ENCODE assay signal across 18 cellular contexts in the genomic region with DNA sequence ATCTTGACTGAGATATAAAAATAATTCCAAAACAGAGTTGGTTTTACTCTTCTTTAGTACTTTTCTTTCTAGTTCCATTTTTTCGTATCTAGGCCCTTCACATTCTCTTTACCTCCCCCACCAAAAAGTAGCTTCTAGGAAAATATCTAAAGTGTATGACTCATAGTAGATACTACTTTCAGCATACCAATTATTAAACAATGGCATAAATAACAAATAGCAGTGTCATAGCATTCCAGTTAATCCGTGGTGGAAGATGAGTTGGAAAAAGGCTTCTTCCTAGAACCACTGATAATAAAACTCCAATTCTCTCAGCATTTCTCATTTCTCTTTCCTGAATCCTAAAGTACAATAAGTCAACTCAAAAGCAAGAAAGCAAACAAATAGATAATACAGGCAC.
DNase-seq lines count a peak whose midpoint lies in the region; ATAC-seq and TF ChIP-seq lines count a peak whose summit lies in the region.
"Had no signal": no experiment of that assay in that cellular context is flagged by ENCODE, and none has a peak within 500 bp of the region (broad histone marks: within the 10 kb centered on the region; RNA-seq: fewer than 3 reads in every experiment).

No MANE protein-coding gene starts in this region.

- DNase-seq in DMS53 (lab: John Stamatoyannopoulos, UW) (peak; percentile 49), LHCN-M2 (ENCODE audit: low read depth) (peak; percentile 49), cardiac fibroblast (ENCODE audit: low read depth in 2 of 2) (peak; percentile 59 to 67), nephron progenitor cell (no peak), activated gamma-delta T cell treated with Interleukin-2 at 50 U/mL for 16 hours (no peak)
- DNase-seq in activated CD8-positive, alpha-beta T cell treated with anti-CD3 and anti-CD28 coated beads, Interleukin-2, amount 10 ng/mL, durations not matched to agents 7 days and 5 days, result no peak
- no peak for DNase-seq in stimulated activated CD8-positive, alpha-beta memory T cell treated with anti-CD3 and anti-CD28 coated beads, Interleukin-4, amount 100 ng/mL, for 48 hours
- DNase-seq: activated CD4-positive, CD25-positive, alpha-beta regulatory T cell; activated T-cell treated with anti-CD3 and anti-CD28 coated beads, Interleukin-2, amount 50 U/mL, for 48 hours; BE2C; caudate nucleus; GDM1; MG63; SIG-M5 had no signal

- no peak overlapping the region for H3K4me3 ChIP-seq in cardiac fibroblast (replicated peaks in 1 of 2; ENCODE audit: low read depth in 2 of 2, low read length in 2 of 2)
- H3K4me3 ChIP-seq: MG63 had no signal

- CTCF ChIA-PET in activated CD8-positive, alpha-beta T cell treated with anti-CD3 and anti-CD28 coated beads, Interleukin-2, amount 10 ng/mL, durations not matched to agents 7 days and 5 days (lab: Charles Lee), result no interaction called here

- H3K4me1 Mint-ChIP-seq in nephron progenitor cell, result peaks cover 34% of the 10 kb centered on the region
- H3K4me1 Mint-ChIP-seq in activated CD8-positive, alpha-beta T cell treated with anti-CD3 and anti-CD28 coated beads, Interleukin-2, amount 10 ng/mL, durations not matched to agents 7 days and 5 days (ENCODE audit: low read depth), result no peaks in the 10 kb centered on the region

- no peaks in the 10 kb centered on the region for H3K9me3 Mint-ChIP-seq in nephron progenitor cell
- H3K9me3 Mint-ChIP-seq in activated CD8-positive, alpha-beta T cell treated with anti-CD3 and anti-CD28 coated beads, Interleukin-2, amount 10 ng/mL, durations not matched to agents 7 days and 5 days (ENCODE audit: insufficient read depth), result no peaks in the 10 kb centered on the region
- H3K9me3 Mint-ChIP-seq: T-helper 2 cell treated with Interferon-gamma antibody and Interleukin-4, amounts not matched to agents 5 μg/mL and 100 μg/mL, for 36 hours had no signal

- no peak for ATAC-seq in activated CD8-positive, alpha-beta T cell treated with anti-CD3 and anti-CD28 coated beads, Interleukin-2, amount 10 ng/mL, durations not matched to agents 7 days and 5 days
- ATAC-seq: esophagus mucosa, HepG2, sciatic nerve had no signal

- peak overlapping the region; percentile 28 for H3K27ac Mint-ChIP-seq in nephron progenitor cell
- H3K27ac Mint-ChIP-seq in activated CD8-positive, alpha-beta T cell treated with anti-CD3 and anti-CD28 coated beads, Interleukin-2, amount 10 ng/mL, durations not matched to agents 7 days and 5 days, result no peak overlapping the region
- H3K27ac Mint-ChIP-seq: T-helper 2 cell treated with Interferon-gamma antibody and Interleukin-4, amounts not matched to agents 5 μg/mL and 100 μg/mL, for 36 hours had no signal

- no peak for TF ChIP-seq CTCF in cardiac fibroblast (IDR thresholded peaks at IDR 0.05; ENCODE audit: low read depth, low read length)
- no peak for TF ChIP-seq CTCF in nephron progenitor cell (IDR thresholded peaks at IDR 0.05)

- H3K27me3 Mint-ChIP-seq in nephron progenitor cell (ENCODE audit: low read depth, poor library complexity), result peaks cover 3% of the 10 kb centered on the region
- no peaks in the 10 kb centered on the region for H3K27me3 Mint-ChIP-seq in activated CD8-positive, alpha-beta T cell treated with anti-CD3 and anti-CD28 coated beads, Interleukin-2, amount 10 ng/mL, durations not matched to agents 7 days and 5 days (ENCODE audit: low read depth)

- no peaks in the 10 kb centered on the region for H3K36me3 Mint-ChIP-seq in nephron progenitor cell (ENCODE audit: low read depth)
- no peaks in the 10 kb centered on the region for H3K36me3 Mint-ChIP-seq in activated CD8-positive, alpha-beta T cell treated with anti-CD3 and anti-CD28 coated beads, Interleukin-2, amount 10 ng/mL, durations not matched to agents 7 days and 5 days (ENCODE audit: low read depth)

- POLR2A ChIA-PET in activated CD8-positive, alpha-beta T cell treated with anti-CD3 and anti-CD28 coated beads, Interleukin-2, amount 10 ng/mL, durations not matched to agents 7 days and 5 days (lab: Charles Lee), result no interaction called here

- no peak overlapping the region for H3K4me3 Mint-ChIP-seq in nephron progenitor cell
- no peak overlapping the region for H3K4me3 Mint-ChIP-seq in activated CD8-positive, alpha-beta T cell treated with anti-CD3 and anti-CD28 coated beads, Interleukin-2, amount 10 ng/mL, durations not matched to agents 7 days and 5 days
- H3K4me3 Mint-ChIP-seq: T-helper 2 cell treated with Interferon-gamma antibody and Interleukin-4, amounts not matched to agents 5 μg/mL and 100 μg/mL, for 36 hours had no signal

Comparison
In these comparisons a context has a peak if more than half of its experiments do, and no peak if none do; other contexts are left out.
1. DNase-seq: peak in DMS53 (single experiment), LHCN-M2 (single experiment) and cardiac fibroblast (2 of 2); none in nephron progenitor cell (single experiment), activated CD8-positive, alpha-beta T cell treated with anti-CD3 and anti-CD28 coated beads, Interleukin-2, amount 10 ng/mL, durations not matched to agents 7 days and 5 days (single experiment), activated gamma-delta T cell treated with Interleukin-2 at 50 U/mL for 16 hours (single experiment) and stimulated activated CD8-positive, alpha-beta memory T cell treated with anti-CD3 and anti-CD28 coated beads, Interleukin-4, amount 100 ng/mL, for 48 hours (single experiment).